1 cellular context compared by ENCODE assay signal in genomic region chr19:852136-853013, GRCh38.
TF ChIP-seq lines count a peak whose summit lies in the region.

TSS of gene ELANE (plus strand) at chr19:852303. CDS start at chr19:852329, 26 bp downstream.

TF ChIP-seq in IMR-90, 13 proteins besides CTCF, POLR2A, EP300 and RAD21 (continued from another document):
- TF ChIP-seq USF2 (IDR thresholded peaks at IDR 0.05; ENCODE audit: low read depth, low read length): no peak
- no peak for TF ChIP-seq MAFK (IDR thresholded peaks at IDR 0.05; ENCODE audit: low read depth, low read length)
- no peak for TF ChIP-seq NFE2L2 (IDR thresholded peaks at IDR 0.05; ENCODE audit: low read depth, low read length)
- no peak for TF ChIP-seq RFX5 (IDR thresholded peaks at IDR 0.05; ENCODE audit: low read depth, low read length)
- TF ChIP-seq SMC3 (IDR thresholded peaks at IDR 0.05; ENCODE audit: low read depth, low read length): no peak
